1 cellular context compared by ENCODE assay signal in the genomic region with DNA sequence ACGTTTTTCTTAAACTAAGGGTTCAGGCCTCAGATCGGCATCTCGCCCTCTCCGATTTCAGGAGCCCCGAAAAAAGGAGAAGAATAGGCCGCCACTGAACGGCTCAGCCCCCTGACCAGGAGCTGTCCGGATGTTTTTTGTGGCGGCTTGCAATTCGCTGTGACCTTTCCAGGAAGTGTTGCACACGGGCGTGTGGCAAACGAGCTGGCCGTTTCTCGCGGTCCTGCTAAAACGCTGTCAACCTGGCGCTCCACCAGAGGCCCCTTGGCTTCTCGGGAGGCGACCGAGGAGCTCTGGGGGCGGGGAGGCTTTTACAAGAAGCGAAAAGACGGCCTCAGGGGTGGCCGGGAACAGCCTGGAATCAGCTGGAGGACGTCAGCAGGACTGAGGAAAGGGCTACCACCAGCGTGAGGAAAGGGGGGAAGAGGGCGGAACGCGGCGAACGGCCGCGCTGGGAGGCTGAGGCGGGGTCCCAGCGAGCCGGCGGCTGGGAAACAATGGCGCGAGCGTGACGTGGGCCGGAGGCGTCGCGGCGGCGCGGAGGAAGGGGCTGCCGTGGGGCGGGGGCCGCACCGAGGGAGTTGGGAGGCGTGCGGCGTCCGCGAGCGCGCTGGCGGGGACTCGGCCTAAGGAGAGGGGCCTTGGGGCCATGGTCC.
TF ChIP-seq lines count a peak whose summit lies in the region.

No MANE protein-coding gene starts in this region.

TF ChIP-seq in HepG2, 621 proteins besides CTCF, POLR2A, EP300 and RAD21 (continued from another document and continues in another):
- TF ChIP-seq, protein P1, sequence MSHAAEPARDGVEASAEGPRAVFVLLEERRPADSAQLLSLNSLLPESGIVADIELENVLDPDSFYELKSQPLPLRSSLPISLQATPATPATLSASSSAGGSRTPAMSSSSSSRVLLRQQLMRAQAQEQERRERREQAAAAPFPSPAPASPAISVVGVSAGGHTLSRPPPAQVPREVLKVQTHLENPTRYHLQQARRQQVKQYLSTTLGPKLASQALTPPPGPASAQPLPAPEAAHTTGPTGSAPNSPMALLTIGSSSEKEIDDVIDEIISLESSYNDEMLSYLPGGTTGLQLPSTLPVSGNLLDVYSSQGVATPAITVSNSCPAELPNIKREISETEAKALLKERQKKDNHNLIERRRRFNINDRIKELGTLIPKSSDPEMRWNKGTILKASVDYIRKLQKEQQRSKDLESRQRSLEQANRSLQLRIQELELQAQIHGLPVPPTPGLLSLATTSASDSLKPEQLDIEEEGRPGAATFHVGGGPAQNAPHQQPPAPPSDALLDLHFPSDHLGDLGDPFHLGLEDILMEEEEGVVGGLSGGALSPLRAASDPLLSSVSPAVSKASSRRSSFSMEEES (CRISPR knock-in tag; IDR thresholded peaks at IDR 0.05): 0 out of 2 replicates have a peak, but pooled peaks have one; percentile 50
- TF ChIP-seq ZBTB14 (CRISPR knock-in tag; IDR thresholded peaks at IDR 0.05) (peak; percentile 34), CHD2 (IDR thresholded peaks at IDR 0.05; ENCODE audit: low read depth, low read length) (peak; percentile 67; the same call in 1 of the 2 replicates), REST (IDR thresholded peaks at IDR 0.05; ENCODE audit: borderline replicate concordance in 1 of 2, low read depth in 1 of 2, low read length in 2 of 2) (peak in 1 of 2 experiments; percentile 69; a peak in 1 of 4 replicates), PBX3 (CRISPR knock-in tag; IDR thresholded peaks at IDR 0.05; ENCODE audit: borderline replicate concordance) (no peak), NR1H2 (CRISPR knock-in tag; IDR thresholded peaks at IDR 0.05; ENCODE audit: borderline replicate concordance, low read depth) (0 out of 2 replicates have a peak, but pooled peaks have one; percentile 4), PHF21A (CRISPR knock-in tag; IDR thresholded peaks at IDR 0.05) (peak; percentile 54; the same call in 1 of the 2 replicates), MXD3 (CRISPR knock-in tag; IDR thresholded peaks at IDR 0.05) (0 out of 2 replicates have a peak, but pooled peaks have one; percentile 22), TOPORS (CRISPR knock-in tag; IDR thresholded peaks at IDR 0.05) (no peak), UBTF (CRISPR knock-in tag; IDR thresholded peaks at IDR 0.05) (peak; percentile 60), ZNF761 (CRISPR knock-in tag; conservative IDR thresholded peaks at IDR 0.05) (no peak; the same call in 1 of the 2 replicates), ZHX2 (IDR thresholded peaks at IDR 0.05; ENCODE audit: low read depth) (no peak), ZHX2 (CRISPR knock-in tag; IDR thresholded peaks at IDR 0.05; ENCODE audit: borderline replicate concordance) (no peak), STAG1 (CRISPR knock-in tag; IDR thresholded peaks at IDR 0.05) (no peak), DMAP1 (CRISPR knock-in tag; IDR thresholded peaks at IDR 0.05) (peak; percentile 82; the same call in 1 of the 2 replicates), HOXA5 (CRISPR knock-in tag; IDR thresholded peaks at IDR 0.05) (peak; percentile 20; the same call in 1 of the 2 replicates), ZNF501 (CRISPR knock-in tag; IDR thresholded peaks at IDR 0.05) (peak; percentile 84), EZH2 (conservative IDR thresholded peaks at IDR 0.05; ENCODE audit: low read depth, low read length) (no peak), ZNF441 (CRISPR knock-in tag; IDR thresholded peaks at IDR 0.05; ENCODE audit: borderline replicate concordance) (0 out of 2 replicates have a peak, but pooled peaks have one; percentile 0)
- TF ChIP-seq, protein P2, sequence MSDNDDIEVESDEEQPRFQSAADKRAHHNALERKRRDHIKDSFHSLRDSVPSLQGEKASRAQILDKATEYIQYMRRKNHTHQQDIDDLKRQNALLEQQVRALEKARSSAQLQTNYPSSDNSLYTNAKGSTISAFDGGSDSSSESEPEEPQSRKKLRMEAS (IDR thresholded peaks at IDR 0.05): peak; percentile 74
- TF ChIP-seq, protein P3, sequence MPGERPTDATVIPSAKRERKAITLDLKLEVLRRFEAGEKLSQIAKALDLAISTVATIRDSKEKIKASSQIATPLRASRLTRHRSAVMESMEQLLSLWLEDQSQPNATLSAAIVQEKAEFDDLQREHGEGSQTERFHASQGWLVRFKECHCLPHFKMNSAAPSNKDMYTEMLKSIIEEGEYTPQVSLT (CRISPR knock-in tag; IDR thresholded peaks at IDR 0.05; ENCODE audit: borderline replicate concordance, low read depth): no peak
- TF ChIP-seq, protein P4, sequence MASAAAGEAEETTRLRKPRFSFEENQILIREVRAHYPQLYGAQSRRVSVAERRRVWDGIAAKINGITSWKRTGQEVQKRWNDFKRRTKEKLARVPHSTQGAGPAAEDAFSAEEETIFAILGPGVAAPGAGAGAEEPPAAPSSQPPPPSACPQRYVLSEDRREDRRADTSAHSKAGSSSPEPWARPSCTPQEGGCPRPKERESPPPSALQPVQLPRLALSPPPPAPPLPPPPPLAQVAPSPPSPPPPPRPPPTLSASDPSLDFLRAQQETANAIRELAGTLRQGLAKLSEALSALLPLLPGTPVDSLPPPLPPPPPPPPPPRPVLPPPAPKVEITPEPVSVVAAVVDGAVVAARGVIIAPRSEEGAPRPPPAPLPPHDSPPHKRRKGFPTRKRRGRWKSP (CRISPR knock-in tag; IDR thresholded peaks at IDR 0.05): peak; percentile 53; the same call in 1 of the 2 replicates
- TF ChIP-seq, protein P5, sequence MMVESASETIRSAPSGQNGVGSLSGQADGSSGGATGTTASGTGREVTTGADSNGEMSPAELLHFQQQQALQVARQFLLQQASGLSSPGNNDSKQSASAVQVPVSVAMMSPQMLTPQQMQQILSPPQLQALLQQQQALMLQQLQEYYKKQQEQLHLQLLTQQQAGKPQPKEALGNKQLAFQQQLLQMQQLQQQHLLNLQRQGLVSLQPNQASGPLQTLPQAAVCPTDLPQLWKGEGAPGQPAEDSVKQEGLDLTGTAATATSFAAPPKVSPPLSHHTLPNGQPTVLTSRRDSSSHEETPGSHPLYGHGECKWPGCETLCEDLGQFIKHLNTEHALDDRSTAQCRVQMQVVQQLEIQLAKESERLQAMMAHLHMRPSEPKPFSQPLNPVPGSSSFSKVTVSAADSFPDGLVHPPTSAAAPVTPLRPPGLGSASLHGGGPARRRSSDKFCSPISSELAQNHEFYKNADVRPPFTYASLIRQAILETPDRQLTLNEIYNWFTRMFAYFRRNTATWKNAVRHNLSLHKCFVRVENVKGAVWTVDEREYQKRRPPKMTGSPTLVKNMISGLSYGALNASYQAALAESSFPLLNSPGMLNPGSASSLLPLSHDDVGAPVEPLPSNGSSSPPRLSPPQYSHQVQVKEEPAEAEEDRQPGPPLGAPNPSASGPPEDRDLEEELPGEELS (CRISPR knock-in tag; IDR thresholded peaks at IDR 0.05): peak; percentile 54; the same call in 1 of the 2 replicates
